ENCODE assay signal across 1 cellular context in genomic region chr2:189821953-189822748, GRCh38.
TF ChIP-seq lines count a peak whose summit lies in the region.

No MANE protein-coding gene starts in this region.

TF ChIP-seq in WTC11, 78 proteins besides CTCF, POLR2A, EP300 and RAD21 (continued from another document):
- no peak for TF ChIP-seq ATF6 (CRISPR knock-in tag; IDR thresholded peaks at IDR 0.05)
